Comparison of ENCODE assay signal across 2 cellular contexts in the genomic region with DNA sequence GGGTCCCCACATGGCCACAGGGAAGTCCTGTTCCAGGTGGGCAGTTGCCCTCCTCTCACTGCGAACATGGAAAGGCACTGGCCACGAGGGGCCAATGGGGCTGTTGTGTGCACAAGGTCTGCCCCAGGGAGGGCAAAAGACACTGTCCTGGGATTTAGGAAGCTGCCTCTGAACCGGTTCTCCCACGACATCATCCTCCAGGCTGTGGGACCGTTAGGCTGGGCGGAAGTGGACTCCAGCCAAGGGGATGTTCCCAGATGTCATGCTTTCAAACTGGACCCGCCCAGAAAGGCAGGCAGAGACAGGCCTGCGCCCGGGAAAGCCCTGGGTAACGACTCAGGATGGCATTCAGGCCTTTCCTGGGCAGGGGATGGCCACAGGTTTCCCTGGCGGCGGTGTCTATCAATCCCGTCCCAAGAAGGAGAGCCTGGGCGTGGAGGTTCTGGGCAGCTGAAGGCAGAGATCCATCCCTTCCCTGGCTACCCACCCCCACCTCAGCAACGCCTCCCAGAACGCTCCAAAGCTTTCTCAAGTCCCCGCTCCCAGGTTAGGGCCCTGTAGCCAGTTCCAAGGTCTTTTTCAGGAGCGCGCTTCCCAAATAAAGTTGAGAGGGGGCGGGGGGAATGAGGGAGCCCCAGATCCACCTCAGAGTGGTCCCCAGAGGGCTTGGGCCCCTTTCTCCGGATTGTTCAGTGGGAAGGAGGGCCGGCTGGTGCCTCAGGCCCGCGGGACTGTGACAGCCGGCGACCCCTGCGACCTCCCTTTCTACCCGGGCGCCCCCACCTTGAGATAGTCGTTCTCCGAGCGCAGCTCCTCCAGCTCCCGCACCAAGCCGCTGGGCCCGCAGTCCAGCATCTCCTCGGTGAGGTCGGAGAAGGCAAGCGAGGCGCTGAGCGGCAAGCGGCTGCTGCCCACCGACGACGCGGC.
TF ChIP-seq lines count a peak whose summit lies in the region.

No MANE protein-coding gene starts in this region.

TF ChIP-seq in HEK293, 187 proteins besides CTCF, POLR2A, EP300 and RAD21 (continued from another document and continues in another):
- TF ChIP-seq, protein P1, sequence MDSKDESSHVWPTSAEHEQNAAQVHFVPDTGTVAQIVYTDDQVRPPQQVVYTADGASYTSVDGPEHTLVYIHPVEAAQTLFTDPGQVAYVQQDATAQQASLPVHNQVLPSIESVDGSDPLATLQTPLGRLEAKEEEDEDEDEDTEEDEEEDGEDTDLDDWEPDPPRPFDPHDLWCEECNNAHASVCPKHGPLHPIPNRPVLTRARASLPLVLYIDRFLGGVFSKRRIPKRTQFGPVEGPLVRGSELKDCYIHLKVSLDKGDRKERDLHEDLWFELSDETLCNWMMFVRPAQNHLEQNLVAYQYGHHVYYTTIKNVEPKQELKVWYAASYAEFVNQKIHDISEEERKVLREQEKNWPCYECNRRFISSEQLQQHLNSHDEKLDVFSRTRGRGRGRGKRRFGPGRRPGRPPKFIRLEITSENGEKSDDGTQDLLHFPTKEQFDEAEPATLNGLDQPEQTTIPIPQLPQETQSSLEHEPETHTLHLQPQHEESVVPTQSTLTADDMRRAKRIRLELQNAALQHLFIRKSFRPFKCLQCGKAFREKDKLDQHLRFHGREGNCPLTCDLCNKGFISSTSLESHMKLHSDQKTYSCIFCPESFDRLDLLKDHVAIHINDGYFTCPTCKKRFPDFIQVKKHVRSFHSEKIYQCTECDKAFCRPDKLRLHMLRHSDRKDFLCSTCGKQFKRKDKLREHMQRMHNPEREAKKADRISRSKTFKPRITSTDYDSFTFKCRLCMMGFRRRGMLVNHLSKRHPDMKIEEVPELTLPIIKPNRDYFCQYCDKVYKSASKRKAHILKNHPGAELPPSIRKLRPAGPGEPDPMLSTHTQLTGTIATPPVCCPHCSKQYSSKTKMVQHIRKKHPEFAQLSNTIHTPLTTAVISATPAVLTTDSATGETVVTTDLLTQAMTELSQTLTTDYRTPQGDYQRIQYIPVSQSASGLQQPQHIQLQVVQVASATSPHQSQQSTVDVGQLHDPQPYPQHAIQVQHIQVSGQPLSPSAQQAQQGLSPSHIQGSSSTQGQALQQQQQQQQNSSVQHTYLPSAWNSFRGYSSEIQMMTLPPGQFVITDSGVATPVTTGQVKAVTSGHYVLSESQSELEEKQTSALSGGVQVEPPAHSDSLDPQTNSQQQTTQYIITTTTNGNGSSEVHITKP (tag by site-specific recombination; IDR thresholded peaks at IDR 0.05): peak; percentile 41; the same call in 1 of the 2 replicates
- TF ChIP-seq ZSCAN30 (tag by site-specific recombination; IDR thresholded peaks at IDR 0.05) (no peak), ZNF174 (tag by site-specific recombination; IDR thresholded peaks at IDR 0.05) (no peak), ZNF24 (tag by site-specific recombination; IDR thresholded peaks at IDR 0.05) (no peak), SP7 (tag by site-specific recombination; IDR thresholded peaks at IDR 0.05) (peak; percentile 75), ZNF664 (tag by site-specific recombination; IDR thresholded peaks at IDR 0.05) (no peak), IKZF3 (tag by site-specific recombination; IDR thresholded peaks at IDR 0.05) (peak; percentile 77), GLIS1 (tag by site-specific recombination; IDR thresholded peaks at IDR 0.05) (no peak), ZBTB20 (tag by site-specific recombination; IDR thresholded peaks at IDR 0.05) (peak; percentile 90), ZNF837 (tag by site-specific recombination; IDR thresholded peaks at IDR 0.05) (no peak), ZNF366 (tag by site-specific recombination; conservative IDR thresholded peaks at IDR 0.05) (peak; percentile 51), ZBTB21 (tag by site-specific recombination; IDR thresholded peaks at IDR 0.05) (no peak), ZNF629 (tag by site-specific recombination; IDR thresholded peaks at IDR 0.05) (peak; percentile 35; the same call in 1 of the 2 replicates), ZNF433 (tag by site-specific recombination; IDR thresholded peaks at IDR 0.05; ENCODE audit: low read depth) (no peak), ZFP69B (tag by site-specific recombination; IDR thresholded peaks at IDR 0.05) (no peak), ZNF544 (tag by site-specific recombination; IDR thresholded peaks at IDR 0.05) (no peak), ZNF391 (tag by site-specific recombination; IDR thresholded peaks at IDR 0.05; ENCODE audit: borderline replicate concordance, low read depth) (no peak), ZNF623 (tag by site-specific recombination; IDR thresholded peaks at IDR 0.05) (no peak), ZNF473 (tag by site-specific recombination; IDR thresholded peaks at IDR 0.05) (no peak)
- TF ChIP-seq, protein P2, sequence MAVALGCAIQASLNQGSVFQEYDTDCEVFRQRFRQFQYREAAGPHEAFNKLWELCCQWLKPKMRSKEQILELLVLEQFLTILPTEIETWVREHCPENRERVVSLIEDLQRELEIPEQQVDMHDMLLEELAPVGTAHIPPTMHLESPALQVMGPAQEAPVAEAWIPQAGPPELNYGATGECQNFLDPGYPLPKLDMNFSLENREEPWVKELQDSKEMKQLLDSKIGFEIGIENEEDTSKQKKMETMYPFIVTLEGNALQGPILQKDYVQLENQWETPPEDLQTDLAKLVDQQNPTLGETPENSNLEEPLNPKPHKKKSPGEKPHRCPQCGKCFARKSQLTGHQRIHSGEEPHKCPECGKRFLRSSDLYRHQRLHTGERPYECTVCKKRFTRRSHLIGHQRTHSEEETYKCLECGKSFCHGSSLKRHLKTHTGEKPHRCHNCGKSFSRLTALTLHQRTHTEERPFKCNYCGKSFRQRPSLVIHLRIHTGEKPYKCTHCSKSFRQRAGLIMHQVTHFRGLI (tag by site-specific recombination; IDR thresholded peaks at IDR 0.05): no peak
- TF ChIP-seq, protein P3, sequence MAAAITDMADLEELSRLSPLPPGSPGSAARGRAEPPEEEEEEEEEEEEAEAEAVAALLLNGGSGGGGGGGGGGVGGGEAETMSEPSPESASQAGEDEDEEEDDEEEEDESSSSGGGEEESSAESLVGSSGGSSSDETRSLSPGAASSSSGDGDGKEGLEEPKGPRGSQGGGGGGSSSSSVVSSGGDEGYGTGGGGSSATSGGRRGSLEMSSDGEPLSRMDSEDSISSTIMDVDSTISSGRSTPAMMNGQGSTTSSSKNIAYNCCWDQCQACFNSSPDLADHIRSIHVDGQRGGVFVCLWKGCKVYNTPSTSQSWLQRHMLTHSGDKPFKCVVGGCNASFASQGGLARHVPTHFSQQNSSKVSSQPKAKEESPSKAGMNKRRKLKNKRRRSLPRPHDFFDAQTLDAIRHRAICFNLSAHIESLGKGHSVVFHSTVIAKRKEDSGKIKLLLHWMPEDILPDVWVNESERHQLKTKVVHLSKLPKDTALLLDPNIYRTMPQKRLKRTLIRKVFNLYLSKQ (tag by site-specific recombination; IDR thresholded peaks at IDR 0.05; ENCODE audit: borderline replicate concordance): no peak
- TF ChIP-seq, protein P4, sequence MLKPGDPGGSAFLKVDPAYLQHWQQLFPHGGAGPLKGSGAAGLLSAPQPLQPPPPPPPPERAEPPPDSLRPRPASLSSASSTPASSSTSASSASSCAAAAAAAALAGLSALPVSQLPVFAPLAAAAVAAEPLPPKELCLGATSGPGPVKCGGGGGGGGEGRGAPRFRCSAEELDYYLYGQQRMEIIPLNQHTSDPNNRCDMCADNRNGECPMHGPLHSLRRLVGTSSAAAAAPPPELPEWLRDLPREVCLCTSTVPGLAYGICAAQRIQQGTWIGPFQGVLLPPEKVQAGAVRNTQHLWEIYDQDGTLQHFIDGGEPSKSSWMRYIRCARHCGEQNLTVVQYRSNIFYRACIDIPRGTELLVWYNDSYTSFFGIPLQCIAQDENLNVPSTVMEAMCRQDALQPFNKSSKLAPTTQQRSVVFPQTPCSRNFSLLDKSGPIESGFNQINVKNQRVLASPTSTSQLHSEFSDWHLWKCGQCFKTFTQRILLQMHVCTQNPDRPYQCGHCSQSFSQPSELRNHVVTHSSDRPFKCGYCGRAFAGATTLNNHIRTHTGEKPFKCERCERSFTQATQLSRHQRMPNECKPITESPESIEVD (tag by site-specific recombination; IDR thresholded peaks at IDR 0.05): no peak

TF ChIP-seq in HepG2, 621 proteins besides CTCF, POLR2A, EP300 and RAD21 (continued from another document and continues in another):
- TF ChIP-seq, protein P5, sequence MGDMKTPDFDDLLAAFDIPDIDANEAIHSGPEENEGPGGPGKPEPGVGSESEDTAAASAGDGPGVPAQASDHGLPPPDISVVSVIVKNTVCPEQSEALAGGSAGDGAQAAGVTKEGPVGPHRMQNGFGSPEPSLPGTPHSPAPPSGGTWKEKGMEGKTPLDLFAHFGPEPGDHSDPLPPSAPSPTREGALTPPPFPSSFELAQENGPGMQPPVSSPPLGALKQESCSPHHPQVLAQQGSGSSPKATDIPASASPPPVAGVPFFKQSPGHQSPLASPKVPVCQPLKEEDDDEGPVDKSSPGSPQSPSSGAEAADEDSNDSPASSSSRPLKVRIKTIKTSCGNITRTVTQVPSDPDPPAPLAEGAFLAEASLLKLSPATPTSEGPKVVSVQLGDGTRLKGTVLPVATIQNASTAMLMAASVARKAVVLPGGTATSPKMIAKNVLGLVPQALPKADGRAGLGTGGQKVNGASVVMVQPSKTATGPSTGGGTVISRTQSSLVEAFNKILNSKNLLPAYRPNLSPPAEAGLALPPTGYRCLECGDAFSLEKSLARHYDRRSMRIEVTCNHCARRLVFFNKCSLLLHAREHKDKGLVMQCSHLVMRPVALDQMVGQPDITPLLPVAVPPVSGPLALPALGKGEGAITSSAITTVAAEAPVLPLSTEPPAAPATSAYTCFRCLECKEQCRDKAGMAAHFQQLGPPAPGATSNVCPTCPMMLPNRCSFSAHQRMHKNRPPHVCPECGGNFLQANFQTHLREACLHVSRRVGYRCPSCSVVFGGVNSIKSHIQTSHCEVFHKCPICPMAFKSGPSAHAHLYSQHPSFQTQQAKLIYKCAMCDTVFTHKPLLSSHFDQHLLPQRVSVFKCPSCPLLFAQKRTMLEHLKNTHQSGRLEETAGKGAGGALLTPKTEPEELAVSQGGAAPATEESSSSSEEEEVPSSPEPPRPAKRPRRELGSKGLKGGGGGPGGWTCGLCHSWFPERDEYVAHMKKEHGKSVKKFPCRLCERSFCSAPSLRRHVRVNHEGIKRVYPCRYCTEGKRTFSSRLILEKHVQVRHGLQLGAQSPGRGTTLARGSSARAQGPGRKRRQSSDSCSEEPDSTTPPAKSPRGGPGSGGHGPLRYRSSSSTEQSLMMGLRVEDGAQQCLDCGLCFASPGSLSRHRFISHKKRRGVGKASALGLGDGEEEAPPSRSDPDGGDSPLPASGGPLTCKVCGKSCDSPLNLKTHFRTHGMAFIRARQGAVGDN (CRISPR knock-in tag; IDR thresholded peaks at IDR 0.05): peak; percentile 97
- TF ChIP-seq CCDC6 (CRISPR knock-in tag; IDR thresholded peaks at IDR 0.05) (0 out of 2 replicates have a peak, but pooled peaks have one; percentile 19), ZNF10 (CRISPR knock-in tag; IDR thresholded peaks at IDR 0.05; ENCODE audit: borderline replicate concordance, low read depth) (no peak), SRSF1 (optimal IDR thresholded peaks at IDR 0.05; ENCODE audit: low read depth, low read length) (no peak), ZNF577 (CRISPR knock-in tag; IDR thresholded peaks at IDR 0.05; ENCODE audit: borderline replicate concordance, low read depth) (no peak), EED (CRISPR knock-in tag; IDR thresholded peaks at IDR 0.05) (peak; percentile 69; the same call in 1 of the 2 replicates), REPIN1 (CRISPR knock-in tag; IDR thresholded peaks at IDR 0.05; ENCODE audit: borderline replicate concordance, low read depth) (peak; percentile 72; the same call in 1 of the 2 replicates), BRD4 (CRISPR knock-in tag; IDR thresholded peaks at IDR 0.05) (no peak), ZNF431 (CRISPR knock-in tag; IDR thresholded peaks at IDR 0.05; ENCODE audit: borderline replicate concordance, low read depth) (no peak)
- TF ChIP-seq, protein P1 (CRISPR knock-in tag; IDR thresholded peaks at IDR 0.05; ENCODE audit: low read depth): peak; percentile 48; the same call in 1 of the 2 replicates
- TF ChIP-seq, protein P6, sequence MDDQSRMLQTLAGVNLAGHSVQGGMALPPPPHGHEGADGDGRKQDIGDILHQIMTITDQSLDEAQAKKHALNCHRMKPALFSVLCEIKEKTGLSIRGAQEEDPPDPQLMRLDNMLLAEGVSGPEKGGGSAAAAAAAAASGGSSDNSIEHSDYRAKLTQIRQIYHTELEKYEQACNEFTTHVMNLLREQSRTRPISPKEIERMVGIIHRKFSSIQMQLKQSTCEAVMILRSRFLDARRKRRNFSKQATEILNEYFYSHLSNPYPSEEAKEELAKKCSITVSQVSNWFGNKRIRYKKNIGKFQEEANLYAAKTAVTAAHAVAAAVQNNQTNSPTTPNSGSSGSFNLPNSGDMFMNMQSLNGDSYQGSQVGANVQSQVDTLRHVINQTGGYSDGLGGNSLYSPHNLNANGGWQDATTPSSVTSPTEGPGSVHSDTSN (CRISPR knock-in tag; IDR thresholded peaks at IDR 0.05; ENCODE audit: borderline replicate concordance): no peak
